ENCODE assay signal across 8 cellular contexts in genomic region chr1:178532392-178532791, GRCh38. TPM values are rescaled to one million over a fixed set of nuclear protein-coding genes. Genes with fewer than 3 reads are reported as not detected.
DNase-seq lines count a peak whose midpoint lies in the region; ATAC-seq and TF ChIP-seq lines count a peak whose summit lies in the region.

No MANE protein-coding gene starts in this region.

- H3K27me3 ChIP-seq in lung (ENCODE audit: control insufficient read depth, insufficient read depth) = no peaks in the 10 kb centered on the region

- DNase-seq in AG09309 (ENCODE audit: low read depth) = no peak
- DNase-seq in GM19238 (ENCODE audit: insufficient read length, low spot score) = peak; percentile 72
- DNase-seq in NCI-H69 (lab: John Stamatoyannopoulos, UW) = peak; percentile 71
- peak; percentile 64 for DNase-seq in activated CD4-positive, alpha-beta T cell treated with anti-CD3 and anti-CD28 coated beads, Interleukin-2, amount 50 U/mL, for 4 hours
- peak; percentile 89 for DNase-seq in ecto neural progenitor cell (ENCODE audit: low spot score)
- peak; percentile 82 for DNase-seq in lung (ENCODE audit: low spot score)
- peak; percentile 38 to 58 (median 53) for DNase-seq in stimulated activated CD4-positive, alpha-beta T cell treated with anti-CD3 and anti-CD28 coated beads, TNF-alpha, amount 100 ng/mL, for 4 hours (ENCODE audit: low read depth in 3 of 3)

- peaks cover 0 to 6% of the 10 kb centered on the region in 2 donors for H3K4me1 ChIP-seq in lung (ENCODE audit: control insufficient read depth in 2 of 2, insufficient read depth in 2 of 2, low read length in 2 of 2)

- no peaks in the 10 kb centered on the region for H3K9me3 ChIP-seq in lung (ENCODE audit: control insufficient read depth in 2 of 2, insufficient read depth in 1 of 2, low read length in 1 of 2)

- no peak overlapping the region for H3K27ac ChIP-seq in lung (ENCODE audit: low read depth in 1 of 2, low read length in 1 of 2)

- H3K36me3 ChIP-seq in lung (ENCODE audit: control insufficient read depth in 2 of 2, insufficient read depth in 2 of 2, low read length in 2 of 2) = no peaks in the 10 kb centered on the region

- H3K4me3 ChIP-seq in AG09309 (ENCODE audit: control insufficient read depth, low read depth, low read length) (no peak overlapping the region), lung (no peak overlapping the region)

- WGBS in lung, 2 donors = 15 to 16% methylated on average over 13 of the region's 13 CpGs

- TF ChIP-seq CTCF in AG09309 (IDR thresholded peaks at IDR 0.05; ENCODE audit: control insufficient read depth, insufficient read depth, low read depth, low read length, missing control alignments) (peak; percentile 88), lung (IDR thresholded peaks at IDR 0.05; ENCODE audit: control extremely low read depth, extremely low read depth) (peak; percentile 85)

- peak; percentile 81 for ATAC-seq in HG03432 (IDR thresholded peaks at IDR 0.05; ENCODE audit: unreplicated experiment)
- peak; percentile 81 for ATAC-seq in lung (ENCODE audit: insufficient read depth, low FRiP score)

RNA-seq across cellular contexts. Expression of gene TEX35, which starts 19.5 kb away (rescaled TPM):
- total RNA-seq in lung = not detected
- polyA plus RNA-seq in lung = not detected

RNA-seq across cellular contexts. Expression of gene CLEC20A, which starts 35.6 kb away (rescaled TPM):
- not detected for total RNA-seq in lung
- under 1 TPM in 1 of 2 donors, not detected in 1; 0.14 TPM for polyA plus RNA-seq in lung
